In genomic region chr10:22753786-22754185, GRCh38 we compare ENCODE assay signal across 24 cellular contexts. TPM values are rescaled to one million over a fixed set of nuclear protein-coding genes. Genes with fewer than 3 reads are reported as not detected.
DNase-seq lines count a peak whose midpoint lies in the region; ATAC-seq, FAIRE-seq and TF ChIP-seq lines count a peak whose summit lies in the region.
"Had no signal": no experiment of that assay in that cellular context is flagged by ENCODE, and none has a peak within 500 bp of the region (broad histone marks: within the 10 kb centered on the region; RNA-seq: fewer than 3 reads in every experiment).

No MANE protein-coding gene starts in this region.

- DNase-seq in mammary epithelial cell: no peak
- DNase-seq in breast epithelium (ENCODE audit: low spot score in 2 of 2): no peak
- DNase-seq in dermis blood vessel endothelial cell: peak; percentile 73
- DNase-seq in right lobe of liver: no peak
- no peak for DNase-seq in HuH-7 (ENCODE audit: low spot score)
- DNase-seq in gastrocnemius medialis: no peak
- DNase-seq in kidney: no peak
- DNase-seq: 8988T, DMS153, DND-41, H7, IMR-90, NCI-H1048, NCI-H1417, NCI-H1694 treated with DMSO at 0.1 percent for 48 hours, NCI-H2081, NCI-H2227 treated with DMSO at 0.1 percent for 48 hours, NCI-H526 treated with DMSO at 0.1 percent for 48 hours, PC-9 had no signal

- in situ Hi-C loops in mammary epithelial cell (cut with MboI; ENCODE audit: low sequenced_read_pairs in 2 of 2): no loop called here
- in situ Hi-C loops in gastrocnemius medialis (cut with MboI; ENCODE audit: low sequenced_read_pairs in 4 of 4): no loop called here

- FAIRE-seq in kidney (lab: Jason Lieb, UNC): no peak
- FAIRE-seq: GM19239, HTR-8/SVneo had no signal

- no peak for TF ChIP-seq CTCF in mammary epithelial cell (conservative IDR thresholded peaks at IDR 0.05 in 1 of 2, IDR thresholded peaks at IDR 0.05 in 1 of 2; ENCODE audit: extremely low read depth in 1 of 2, insufficient read depth in 1 of 2, low read depth in 1 of 2, low read length in 2 of 2)
- TF ChIP-seq CTCF in breast epithelium (IDR thresholded peaks at IDR 0.05): no peak
- no peak for TF ChIP-seq CTCF in right lobe of liver (IDR thresholded peaks at IDR 0.05)
- TF ChIP-seq CTCF in gastrocnemius medialis (IDR thresholded peaks at IDR 0.05 in 4 of 5, conservative IDR thresholded peaks at IDR 0.05 in 1 of 5): no peak
- no peak for TF ChIP-seq CTCF in kidney (IDR thresholded peaks at IDR 0.05; ENCODE audit: borderline replicate concordance, extremely low read depth, insufficient read depth)

- H3K4me3 ChIP-seq in mammary epithelial cell (replicated peaks in 1 of 3; ENCODE audit: insufficient read depth in 1 of 3, low read depth in 2 of 3, low read length in 3 of 3) (no peak overlapping the region), breast epithelium (no peak overlapping the region), right lobe of liver (no peak overlapping the region), gastrocnemius medialis (no peak overlapping the region), kidney (ENCODE audit: low read length in 2 of 2) (no peak overlapping the region)
- H3K4me3 ChIP-seq: PC-9, SJSA1 had no signal

- H3K9me3 ChIP-seq in mammary epithelial cell (replicated peaks; ENCODE audit: insufficient read depth, low read length) (no peaks in the 10 kb centered on the region), breast epithelium (no peaks in the 10 kb centered on the region), right lobe of liver (no peaks in the 10 kb centered on the region), gastrocnemius medialis (no peaks in the 10 kb centered on the region), kidney (ENCODE audit: control insufficient read depth in 1 of 2, low read length in 2 of 2) (no peaks in the 10 kb centered on the region)
- H3K9me3 ChIP-seq: SJSA1 had no signal

- dilution Hi-C loops in mammary epithelial cell (cut with HindIII; ENCODE audit: low sequenced_read_pairs): no loop called here

- ATAC-seq in right lobe of liver: peak in 3 of 4 donors; percentile 50 to 62 (median 55)
- no peak for ATAC-seq in gastrocnemius medialis
- ATAC-seq: Right ventricle myocardium inferior had no signal

- H3K4me1 ChIP-seq in mammary epithelial cell (ENCODE audit: insufficient read depth, low read length) (no peaks in the 10 kb centered on the region), breast epithelium (no peaks in the 10 kb centered on the region), right lobe of liver (no peaks in the 10 kb centered on the region), gastrocnemius medialis (no peaks in the 10 kb centered on the region), kidney (ENCODE audit: control insufficient read depth in 1 of 2, insufficient read depth in 1 of 2, low read depth in 1 of 2, low read length in 2 of 2) (peaks cover 0 to 9% of the 10 kb centered on the region in 2 donors)
- H3K4me1 ChIP-seq: SJSA1 had no signal

- 60% methylated on average over 3 of the region's 3 CpGs for WGBS in mammary epithelial cell (ENCODE audit: low coverage, missing lambda C conversion rate)
- WGBS in right lobe of liver (ENCODE audit: insufficient coverage, low coverage, low lambda C conversion rate, missing lambda C conversion rate): 46% methylated on average over 3 of the region's 3 CpGs

- TF ChIP-seq POLR2A in breast epithelium (IDR thresholded peaks at IDR 0.05) (no peak), right lobe of liver (IDR thresholded peaks at IDR 0.05) (no peak), gastrocnemius medialis (IDR thresholded peaks at IDR 0.05) (no peak)

- H3K9ac ChIP-seq in mammary epithelial cell (ENCODE audit: insufficient read depth, low read length): no peak overlapping the region
- no peak overlapping the region for H3K9ac ChIP-seq in kidney (ENCODE audit: low read length in 2 of 2)
- H3K9ac ChIP-seq: KMS-11 had no signal

- peak overlapping the region; percentile 2 for H2AFZ ChIP-seq in mammary epithelial cell (ENCODE audit: low read depth, low read length)
- H2AFZ ChIP-seq: PC-9 had no signal

- no peak overlapping the region for H3K27ac ChIP-seq in mammary epithelial cell (ENCODE audit: insufficient read depth, low read depth, low read length)
- H3K27ac ChIP-seq in breast epithelium: no peak overlapping the region
- H3K27ac ChIP-seq in right lobe of liver: no peak overlapping the region
- no peak overlapping the region for H3K27ac ChIP-seq in gastrocnemius medialis
- H3K27ac ChIP-seq in kidney (ENCODE audit: low read depth in 2 of 2, low read length in 2 of 2): no peak overlapping the region
- H3K27ac ChIP-seq: KMS-11, PC-9, SJSA1 had no signal

- H4K20me1 ChIP-seq in mammary epithelial cell (ENCODE audit: insufficient read depth, low read length): no peaks in the 10 kb centered on the region

- no TSS peak for BruUV-seq in mammary epithelial cell (replicated peaks; lab: Mats Ljungman, UMichigan)

- CTCF ChIA-PET in mammary epithelial cell (lab: Charles Lee; ENCODE audit: low non-redundant PET): no interaction called here

- H3K79me2 ChIP-seq in mammary epithelial cell (ENCODE audit: insufficient read depth, low read length): no peaks in the 10 kb centered on the region

- H3K4me2 ChIP-seq in mammary epithelial cell (ENCODE audit: insufficient read depth, low read depth, low read length): no peak overlapping the region
- H3K4me2 ChIP-seq: KMS-11, PC-9 had no signal

- intact Hi-C loops in mammary epithelial cell (cut with micrococcal nuclease): no loop called here
- intact Hi-C loops in breast epithelium (cut with DNase I; ENCODE audit: low total_unique reads): no loop called here
- intact Hi-C loops in right lobe of liver (cut with DNase I): no loop called here
- intact Hi-C loops in gastrocnemius medialis (cut with DNase I; ENCODE audit: low total_unique reads): no loop called here
- intact Hi-C loops in kidney (cut with DNase I): no loop called here

- peaks cover 2% of the 10 kb centered on the region for H3K27me3 ChIP-seq in mammary epithelial cell (ENCODE audit: insufficient read depth, low read length)
- no peaks in the 10 kb centered on the region for H3K27me3 ChIP-seq in breast epithelium
- no peaks in the 10 kb centered on the region for H3K27me3 ChIP-seq in right lobe of liver
- no peaks in the 10 kb centered on the region for H3K27me3 ChIP-seq in gastrocnemius medialis
- H3K27me3 ChIP-seq: SJSA1 had no signal

- H3K36me3 ChIP-seq in mammary epithelial cell (ENCODE audit: insufficient read depth, low read length) (no peaks in the 10 kb centered on the region), breast epithelium (no peaks in the 10 kb centered on the region), right lobe of liver (no peaks in the 10 kb centered on the region), gastrocnemius medialis (no peaks in the 10 kb centered on the region), kidney (ENCODE audit: control insufficient read depth in 1 of 2, insufficient read depth in 2 of 2, low read length in 2 of 2) (no peaks in the 10 kb centered on the region)
- H3K36me3 ChIP-seq: SJSA1 had no signal

RNA-seq across cellular contexts. Expression of gene PIP4K2A, which starts 39.4 kb away (rescaled TPM):
- total RNA-seq in mammary epithelial cell (10 to 100 TPM in 1 of 2 donors, 1 to 10 TPM in 1; 7.2 to 13.4 TPM), breast epithelium (10 to 100 TPM; 15.1 to 36.6 (median 33.1) TPM), dermis blood vessel endothelial cell (40.1 and 44.2 TPM in 2 replicates), right lobe of liver (10 to 100 TPM in 5 of 6 experiments, 1 to 10 TPM in 1; 8.1 to 27.6 (median 12.0) TPM), gastrocnemius medialis (1 to 10 TPM; 3.9 to 7.5 (median 4.7) TPM), kidney (54.6 TPM)
- polyA plus RNA-seq in mammary epithelial cell (5.2 TPM), kidney (ENCODE audit: insufficient read depth, low read depth, low replicate concordance) (12.2 TPM)
- 8.7 TPM for polyA minus RNA-seq in mammary epithelial cell

Comparison
In these comparisons a context has a peak if more than half of its experiments do, and no peak if none do; other contexts are left out.
1. ATAC-seq: peak in right lobe of liver (3 of 4); none in gastrocnemius medialis (0 of 2).